Comparison of ENCODE assay signal across 17 cellular contexts in genomic region chr17:74739227-74739831, GRCh38. TPM values are rescaled to one million over a fixed set of nuclear protein-coding genes. Genes with fewer than 3 reads are reported as not detected.
DNase-seq lines count a peak whose midpoint lies in the region; ATAC-seq lines count a peak whose summit lies in the region.
"Had no signal": no experiment of that assay in that cellular context is flagged by ENCODE, and none has a peak within 500 bp of the region (broad histone marks: within the 10 kb centered on the region; RNA-seq: fewer than 3 reads in every experiment).

No MANE protein-coding gene starts in this region.

- peaks cover 2 to 3% of the 10 kb centered on the region in 2 donors for H3K36me3 Mint-ChIP-seq in CD4-positive, alpha-beta memory T cell
- H3K36me3 Mint-ChIP-seq in activated CD4-positive, alpha-beta memory T cell treated with anti-CD3 and anti-CD28 coated beads, Interleukin-2, amount 10 ng/mL, durations not matched to agents 7 days and 5 days (ENCODE audit: low read depth): peaks cover 28% of the 10 kb centered on the region
- H3K36me3 Mint-ChIP-seq in naive thymus-derived CD4-positive, alpha-beta T cell: peaks cover 0 to 26% (median 0%) of the 10 kb centered on the region in 5 donors

- H3K4ac ChIP-seq in mesenchymal stem cell (ENCODE audit: low read depth in 1 of 2, low read length in 2 of 2): no peak overlapping the region

- no peaks in the 10 kb centered on the region for H3K27me3 Mint-ChIP-seq in CD4-positive, alpha-beta memory T cell
- peaks cover 5% of the 10 kb centered on the region for H3K27me3 Mint-ChIP-seq in activated CD4-positive, alpha-beta memory T cell treated with anti-CD3 and anti-CD28 coated beads, Interleukin-2, amount 10 ng/mL, durations not matched to agents 7 days and 5 days
- peaks cover 0 to 11% (median 0%) of the 10 kb centered on the region in 5 donors for H3K27me3 Mint-ChIP-seq in naive thymus-derived CD4-positive, alpha-beta T cell

- H2BK12ac ChIP-seq in mesenchymal stem cell (ENCODE audit: low read length in 2 of 2): no peak overlapping the region

- no peaks in the 10 kb centered on the region for H3K79me1 ChIP-seq in mesenchymal stem cell (replicated peaks; ENCODE audit: low read length, poor library complexity, severe bottlenecking)

- H3K4me2 ChIP-seq in mesenchymal stem cell (ENCODE audit: low read length, poor library complexity, severe bottlenecking): no peak overlapping the region

- H2BK15ac ChIP-seq in mesenchymal stem cell (ENCODE audit: low read depth, poor library complexity, severe bottlenecking): no peak overlapping the region

- H3K23ac ChIP-seq in mesenchymal stem cell (ENCODE audit: low read length in 2 of 2): no peak overlapping the region

- no peaks in the 10 kb centered on the region for H3K27me3 ChIP-seq in CD4-positive, alpha-beta memory T cell (ENCODE audit: insufficient read depth, low read length)
- H3K27me3 ChIP-seq in H7 (ENCODE audit: control insufficient read depth, insufficient read depth, low read length) (peaks cover 14% of the 10 kb centered on the region), mesenchymal stem cell (ENCODE audit: control insufficient read depth in 1 of 2, insufficient read depth in 1 of 2, low read length in 2 of 2) (peaks cover 44 to 90% of the 10 kb centered on the region in 2 experiments)
- no peaks in the 10 kb centered on the region for H3K27me3 ChIP-seq in naive thymus-derived CD4-positive, alpha-beta T cell (ENCODE audit: control insufficient read depth in 2 of 2, insufficient read depth in 2 of 2, low read length in 2 of 2)
- H3K27me3 ChIP-seq: testis had no signal

- no peak overlapping the region for H2AFZ ChIP-seq in mesenchymal stem cell (ENCODE audit: low read depth, low read length)

- no peak overlapping the region for H2AK5ac ChIP-seq in mesenchymal stem cell (ENCODE audit: low read length, severe bottlenecking)

- H4K91ac ChIP-seq in mesenchymal stem cell (ENCODE audit: low read length): no peak overlapping the region

- no peak overlapping the region for H3K9ac ChIP-seq in mesenchymal stem cell (ENCODE audit: low read length)

- DNase-seq in CD4-positive, alpha-beta memory T cell: peak in 2 of 5 donors; percentile 42 to 63
- DNase-seq in H7 (peak; percentile 31), DMS79 treated with DMSO at 0.1 percent for 48 hours (lab: John Stamatoyannopoulos, UW) (no peak), mesenchymal stem cell (no peak)
- peak; percentile 51 for DNase-seq in activated CD4-positive, alpha-beta memory T cell treated with anti-CD3 and anti-CD28 coated beads, Interleukin-2, amount 10 ng/mL, durations not matched to agents 7 days and 5 days
- no peak for DNase-seq in naive thymus-derived CD4-positive, alpha-beta T cell
- DNase-seq: activated CD4-positive, CD25-positive, alpha-beta regulatory T cell treated with anti-CD3 and anti-CD28 coated beads, Interleukin-2, amount 50 U/mL, for 72 hours; COR-L47; GOT3; left lung; NCI-H2171; testis had no signal

- POLR2A ChIA-PET in CD4-positive, alpha-beta memory T cell (lab: Charles Lee; ENCODE audit: partially characterized antibody): interaction anchor here (1.6 to 9.1 kb wide), 8 partner anchors 10 to 134 kb away, joined by 4 to 195 read pairs (median 26); partner anchors contain the start of genes FDXR, NAT9 and NHERF1
- POLR2A ChIA-PET in activated CD4-positive, alpha-beta memory T cell treated with anti-CD3 and anti-CD28 coated beads, Interleukin-2, amount 10 ng/mL, durations not matched to agents 7 days and 5 days (lab: Charles Lee): interaction anchor here (1.0 to 4.6 kb wide), 11 partner anchors 8 to 777 kb away, joined by 3 to 44 read pairs (median 14); partner anchors contain the start of genes CD300A, FDXR, NAT9 and TSEN54
- POLR2A ChIA-PET in naive thymus-derived CD4-positive, alpha-beta T cell (lab: Charles Lee): interaction anchor here (0.6 to 4.6 kb wide), 5 partner anchors 11 to 126 kb away, joined by 4 to 54 read pairs (median 20); partner anchors contain the start of gene NAT9

- 91% methylated on average over 7 of the region's 12 CpGs for WGBS in mesenchymal stem cell

- no peak overlapping the region for H3K18ac ChIP-seq in mesenchymal stem cell (ENCODE audit: low read depth in 1 of 2, low read length in 2 of 2)

- no peak overlapping the region for H2BK120ac ChIP-seq in mesenchymal stem cell (ENCODE audit: low read depth, low read length)

- CTCF ChIA-PET in CD4-positive, alpha-beta memory T cell (lab: Charles Lee; ENCODE audit: partially characterized antibody): interaction anchor here (0.7 to 8.2 kb wide), 10 partner anchors 7 to 283 kb away, joined by 3 to 326 read pairs (median 26); partner anchors contain the start of gene NAT9
- CTCF ChIA-PET in activated CD4-positive, alpha-beta memory T cell treated with anti-CD3 and anti-CD28 coated beads, Interleukin-2, amount 10 ng/mL, durations not matched to agents 7 days and 5 days (lab: Charles Lee): interaction anchor here (0.5 to 6.2 kb wide), 9 partner anchors 7 to 273 kb away, joined by 3 to 255 read pairs (median 6); partner anchors contain the start of genes MRPL58 and NHERF1
- CTCF ChIA-PET in naive thymus-derived CD4-positive, alpha-beta T cell (lab: Charles Lee): interaction anchor here (1.2 to 6.7 kb wide), 9 partner anchors 7 to 124 kb away, joined by 3 to 166 read pairs (median 18); partner anchors contain the start of gene NAT9

- ATAC-seq in naive thymus-derived CD4-positive, alpha-beta T cell: no peak
- ATAC-seq in HG03175 (IDR thresholded peaks at IDR 0.05; ENCODE audit: unreplicated experiment) (no peak), HG02798 (IDR thresholded peaks at IDR 0.05; ENCODE audit: poor library complexity, unreplicated experiment) (no peak)
- ATAC-seq: left lung had no signal

- H3K4me3 ChIP-seq in CD4-positive, alpha-beta memory T cell (ENCODE audit: low read length in 2 of 2): peak overlapping the region; percentile 79 to 100
- H3K4me3 ChIP-seq in H7 (ENCODE audit: insufficient read depth, low read depth, low read length): no peak overlapping the region
- peak overlapping the region; percentile 33 for H3K4me3 ChIP-seq in naive thymus-derived CD4-positive, alpha-beta T cell (ENCODE audit: low read length)
- H3K4me3 ChIP-seq in mesenchymal stem cell (ENCODE audit: insufficient read depth in 1 of 2, low read depth in 1 of 2, low read length in 2 of 2): no peak overlapping the region
- H3K4me3 ChIP-seq: left lung, testis had no signal

- H3K27ac ChIP-seq in CD4-positive, alpha-beta memory T cell (ENCODE audit: low read depth, low read length): peak overlapping the region; percentile 64
- peak overlapping the region; percentile 71 for H3K27ac ChIP-seq in naive thymus-derived CD4-positive, alpha-beta T cell (ENCODE audit: low read depth, low read length)
- no peak overlapping the region for H3K27ac ChIP-seq in mesenchymal stem cell (ENCODE audit: low read length, poor library complexity, severe bottlenecking)
- H3K27ac ChIP-seq: epithelial cell of prostate, testis had no signal

- peak overlapping the region in 6 of 7 donors; percentile 85 to 95 (median 90) for H3K27ac Mint-ChIP-seq in CD4-positive, alpha-beta memory T cell
- peak overlapping the region; percentile 89 for H3K27ac Mint-ChIP-seq in activated CD4-positive, alpha-beta memory T cell treated with anti-CD3 and anti-CD28 coated beads, Interleukin-2, amount 10 ng/mL, durations not matched to agents 7 days and 5 days
- H3K27ac Mint-ChIP-seq in naive thymus-derived CD4-positive, alpha-beta T cell: peak overlapping the region; percentile 46 to 99 (median 93)

- H3K9me3 Mint-ChIP-seq in CD4-positive, alpha-beta memory T cell: no peaks in the 10 kb centered on the region
- no peaks in the 10 kb centered on the region for H3K9me3 Mint-ChIP-seq in activated CD4-positive, alpha-beta memory T cell treated with anti-CD3 and anti-CD28 coated beads, Interleukin-2, amount 10 ng/mL, durations not matched to agents 7 days and 5 days
- peaks cover 0 to 2% (median 0%) of the 10 kb centered on the region in 11 donors for H3K9me3 Mint-ChIP-seq in naive thymus-derived CD4-positive, alpha-beta T cell
- H3K9me3 Mint-ChIP-seq: neural crest cell had no signal

- no peak overlapping the region for H2BK5ac ChIP-seq in mesenchymal stem cell (ENCODE audit: low read depth, low read length, poor library complexity, severe bottlenecking)

- no peak overlapping the region for H3K14ac ChIP-seq in mesenchymal stem cell (ENCODE audit: low read length in 2 of 2)

- peaks cover 74% of the 10 kb centered on the region for H3K4me1 ChIP-seq in CD4-positive, alpha-beta memory T cell (ENCODE audit: insufficient read depth, low read length)
- H3K4me1 ChIP-seq in naive thymus-derived CD4-positive, alpha-beta T cell (ENCODE audit: control insufficient read depth in 2 of 2, insufficient read depth in 2 of 2, low read length in 2 of 2): peaks cover 65 to 66% of the 10 kb centered on the region in 2 donors
- H3K4me1 ChIP-seq in mesenchymal stem cell (ENCODE audit: control insufficient read depth, insufficient read depth, low read depth, low read length): peaks cover 35% of the 10 kb centered on the region

- peak overlapping the region; percentile 69 to 96 (median 94) for H3K4me3 Mint-ChIP-seq in CD4-positive, alpha-beta memory T cell
- peak overlapping the region; percentile 87 for H3K4me3 Mint-ChIP-seq in activated CD4-positive, alpha-beta memory T cell treated with anti-CD3 and anti-CD28 coated beads, Interleukin-2, amount 10 ng/mL, durations not matched to agents 7 days and 5 days
- peak overlapping the region; percentile 85 to 97 (median 92) for H3K4me3 Mint-ChIP-seq in naive thymus-derived CD4-positive, alpha-beta T cell
- H3K4me3 Mint-ChIP-seq: neural crest cell had no signal

- H3K4me1 Mint-ChIP-seq in CD4-positive, alpha-beta memory T cell: peaks cover 49 to 85% (median 62%) of the 10 kb centered on the region in 4 donors
- H3K4me1 Mint-ChIP-seq in activated CD4-positive, alpha-beta memory T cell treated with anti-CD3 and anti-CD28 coated beads, Interleukin-2, amount 10 ng/mL, durations not matched to agents 7 days and 5 days: peaks cover 79% of the 10 kb centered on the region
- peaks cover 68 to 81% (median 76%) of the 10 kb centered on the region in 7 donors for H3K4me1 Mint-ChIP-seq in naive thymus-derived CD4-positive, alpha-beta T cell

- H3K9me3 ChIP-seq in CD4-positive, alpha-beta memory T cell (ENCODE audit: control insufficient read depth in 1 of 2, low read length in 2 of 2): no peaks in the 10 kb centered on the region
- H3K9me3 ChIP-seq in naive thymus-derived CD4-positive, alpha-beta T cell (ENCODE audit: control insufficient read depth in 2 of 3, low read length in 3 of 3): no peaks in the 10 kb centered on the region
- H3K9me3 ChIP-seq in mesenchymal stem cell (ENCODE audit: control insufficient read depth, low read length): no peaks in the 10 kb centered on the region
- H3K9me3 ChIP-seq: left lung, testis had no signal

- no peaks in the 10 kb centered on the region for H3K36me3 ChIP-seq in CD4-positive, alpha-beta memory T cell (ENCODE audit: insufficient read depth, low read length)
- no peaks in the 10 kb centered on the region for H3K36me3 ChIP-seq in H7 (replicated peaks; ENCODE audit: control insufficient read depth, insufficient read depth, low read length)
- no peaks in the 10 kb centered on the region for H3K36me3 ChIP-seq in naive thymus-derived CD4-positive, alpha-beta T cell (ENCODE audit: control insufficient read depth in 2 of 3, insufficient read depth in 3 of 3, low read length in 3 of 3)
- H3K36me3 ChIP-seq in mesenchymal stem cell (ENCODE audit: control insufficient read depth in 1 of 2, insufficient read depth in 2 of 2, low read depth in 1 of 2, low read length in 2 of 2): no peaks in the 10 kb centered on the region
- H3K36me3 ChIP-seq: left lung had no signal

- intact Hi-C loops in CD4-positive, alpha-beta memory T cell (cut with micrococcal nuclease): loop anchor here (5.0 to 10.0 kb wide), 2 partner anchors 67 to 365 kb away; no protein-coding TSS in a partner anchor
- intact Hi-C loops in naive thymus-derived CD4-positive, alpha-beta T cell (cut with micrococcal nuclease): loop anchor here (2.0 to 10.0 kb wide), 3 partner anchors 55 to 133 kb away; partner anchors contain the start of gene FDXR (in 1 of the 2)

- no peak overlapping the region for H4K8ac ChIP-seq in mesenchymal stem cell (ENCODE audit: low read length)

RNA-seq across cellular contexts. Expression of gene RAB37, which starts 2.3 kb away (rescaled TPM):
- total RNA-seq in CD4-positive, alpha-beta memory T cell: 10 to 100 TPM; 23.2 to 25.9 TPM
- polyA plus RNA-seq in CD4-positive, alpha-beta memory T cell: 10 to 100 TPM; 47.8 to 52.3 TPM
- 2.5 and 3.5 TPM in 2 replicates for total RNA-seq in H7 (2014; rRNA removed; shearing (Covaris generic))
- 10 to 100 TPM; 56.1 to 58.5 TPM for total RNA-seq in activated CD4-positive, alpha-beta memory T cell treated with anti-CD3 and anti-CD28 coated beads, Interleukin-2, amount 10 ng/mL, durations not matched to agents 7 days and 5 days
- 10 to 100 TPM; 23.6 to 58.5 (median 34.4) TPM for total RNA-seq in naive thymus-derived CD4-positive, alpha-beta T cell
- 10 to 100 TPM; 30.4 to 30.7 TPM for polyA plus RNA-seq in naive thymus-derived CD4-positive, alpha-beta T cell
- 2.4 TPM for polyA plus RNA-seq in mesenchymal stem cell (2013, experiment 1 of 2)
- polyA plus RNA-seq in mesenchymal stem cell (2013, experiment 2 of 2): 1.9 TPM
- total RNA-seq: M059J, neural crest cell had no signal

RNA-seq across cellular contexts. Expression of gene NHERF1, which starts 9.1 kb away (rescaled TPM):
- 100 to 1,000 TPM; 202 to 209 TPM for total RNA-seq in CD4-positive, alpha-beta memory T cell
- 100 to 1,000 TPM; 324 to 448 TPM for polyA plus RNA-seq in CD4-positive, alpha-beta memory T cell
- total RNA-seq in H7 (2014; rRNA removed; shearing (Covaris generic)): 63.1 and 79.1 TPM in 2 replicates
- total RNA-seq in activated CD4-positive, alpha-beta memory T cell treated with anti-CD3 and anti-CD28 coated beads, Interleukin-2, amount 10 ng/mL, durations not matched to agents 7 days and 5 days: 100 to 1,000 TPM; 320 to 328 TPM
- 100 to 1,000 TPM in 4 of 5 experiments, 10 to 100 TPM in 1; 93.1 to 279 (median 156) TPM for total RNA-seq in naive thymus-derived CD4-positive, alpha-beta T cell
- polyA plus RNA-seq in naive thymus-derived CD4-positive, alpha-beta T cell: 100 to 1,000 TPM; 273 to 393 TPM
- polyA plus RNA-seq in mesenchymal stem cell (2013, experiment 1 of 2): 126 TPM
- 126 TPM for polyA plus RNA-seq in mesenchymal stem cell (2013, experiment 2 of 2)

RNA-seq across cellular contexts. Expression of gene CD300LF, which starts 26.6 kb away (rescaled TPM):
- total RNA-seq in CD4-positive, alpha-beta memory T cell: under 1 TPM in 1 of 2 experiments, not detected in 1; 0.23 TPM
- not detected for polyA plus RNA-seq in CD4-positive, alpha-beta memory T cell
- not detected in 2 replicates for total RNA-seq in H7 (2014; rRNA removed; shearing (Covaris generic))
- not detected for total RNA-seq in activated CD4-positive, alpha-beta memory T cell treated with anti-CD3 and anti-CD28 coated beads, Interleukin-2, amount 10 ng/mL, durations not matched to agents 7 days and 5 days
- total RNA-seq in naive thymus-derived CD4-positive, alpha-beta T cell: 10 to 100 TPM in 1 of 5 experiments, 1 to 10 TPM in 1, under 1 TPM in 2, not detected in 1; 0.46 to 41.0 (median 2.7) TPM
- not detected for polyA plus RNA-seq in naive thymus-derived CD4-positive, alpha-beta T cell
- polyA plus RNA-seq in mesenchymal stem cell (2013, experiment 1 of 2): not detected
- not detected for polyA plus RNA-seq in mesenchymal stem cell (2013, experiment 2 of 2)
- total RNA-seq: M059J, neural crest cell had no signal

RNA-seq across cellular contexts. Expression of gene NAT9, which starts 36.8 kb away (rescaled TPM):
- total RNA-seq in CD4-positive, alpha-beta memory T cell: 10 to 100 TPM; 60.0 to 70.3 TPM
- polyA plus RNA-seq in CD4-positive, alpha-beta memory T cell: 10 to 100 TPM; 11.9 to 19.1 TPM
- 47.9 and 73.3 TPM in 2 replicates for total RNA-seq in H7 (2014; rRNA removed; shearing (Covaris generic))
- 10 to 100 TPM; 32.1 to 32.3 TPM for total RNA-seq in activated CD4-positive, alpha-beta memory T cell treated with anti-CD3 and anti-CD28 coated beads, Interleukin-2, amount 10 ng/mL, durations not matched to agents 7 days and 5 days
- 10 to 100 TPM; 41.4 to 78.8 (median 56.9) TPM for total RNA-seq in naive thymus-derived CD4-positive, alpha-beta T cell
- polyA plus RNA-seq in naive thymus-derived CD4-positive, alpha-beta T cell: 10 to 100 TPM; 16.8 to 37.9 TPM
- polyA plus RNA-seq in mesenchymal stem cell (2013, experiment 1 of 2): 29.5 TPM
- 30.4 TPM for polyA plus RNA-seq in mesenchymal stem cell (2013, experiment 2 of 2)

Comparison
In these comparisons a context has a peak if more than half of its experiments do, and no peak if none do; other contexts are left out.
1. DNase-seq: peak in H7 (single experiment) and activated CD4-positive, alpha-beta memory T cell treated with anti-CD3 and anti-CD28 coated beads, Interleukin-2, amount 10 ng/mL, durations not matched to agents 7 days and 5 days (single experiment); none in naive thymus-derived CD4-positive, alpha-beta T cell (0 of 9), DMS79 treated with DMSO at 0.1 percent for 48 hours (single experiment) and mesenchymal stem cell (single experiment).
2. H3K4me3 ChIP-seq: peak in CD4-positive, alpha-beta memory T cell (2 of 2) and naive thymus-derived CD4-positive, alpha-beta T cell (single experiment); none in H7 (single experiment) and mesenchymal stem cell (0 of 2).
3. Peak in every context shown above with its lines, with median percentiles within 50 percentile points of each other: H3K27ac Mint-ChIP-seq and H3K4me3 Mint-ChIP-seq.